1 cellular context compared by ENCODE assay signal in the genomic region with DNA sequence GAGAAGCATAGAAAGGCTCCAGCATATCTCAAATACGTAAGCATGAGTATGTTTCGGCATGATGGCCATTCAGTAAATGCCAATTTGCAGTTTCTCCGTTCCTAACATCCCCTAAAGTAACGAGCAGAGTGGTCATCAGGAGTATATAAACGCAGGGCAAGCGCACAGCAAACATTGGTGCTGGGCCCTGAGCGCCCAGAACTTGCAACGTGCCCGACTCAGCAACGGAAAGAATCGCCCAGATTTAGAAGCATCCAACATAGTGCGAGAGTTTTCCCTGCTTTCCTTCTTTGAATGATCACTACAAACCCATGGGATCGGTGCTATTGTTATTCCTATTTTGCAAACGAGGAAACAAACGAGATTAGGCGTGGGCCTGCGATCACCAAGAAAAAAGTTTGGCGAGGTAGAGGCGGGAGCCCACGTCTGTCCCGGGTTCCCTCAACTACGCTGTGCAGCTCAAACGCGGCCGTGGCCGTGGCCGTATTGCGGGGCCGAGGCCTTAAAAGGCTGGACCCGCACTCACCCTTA.
TF ChIP-seq lines count a peak whose summit lies in the region.

No MANE protein-coding gene starts in this region.

TF ChIP-seq in HepG2, 621 proteins besides CTCF, POLR2A, EP300 and RAD21:
- TF ChIP-seq, protein P1, sequence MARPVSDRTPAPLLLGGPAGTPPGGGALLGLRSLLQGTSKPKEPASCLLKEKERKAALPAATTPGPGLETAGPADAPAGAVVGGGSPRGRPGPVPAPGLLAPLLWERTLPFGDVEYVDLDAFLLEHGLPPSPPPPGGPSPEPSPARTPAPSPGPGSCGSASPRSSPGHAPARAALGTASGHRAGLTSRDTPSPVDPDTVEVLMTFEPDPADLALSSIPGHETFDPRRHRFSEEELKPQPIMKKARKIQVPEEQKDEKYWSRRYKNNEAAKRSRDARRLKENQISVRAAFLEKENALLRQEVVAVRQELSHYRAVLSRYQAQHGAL (CRISPR knock-in tag; IDR thresholded peaks at IDR 0.05; ENCODE audit: not compliant biosample characterization), result peak; percentile 18
- peak; percentile 84; the same call in 1 of the 2 replicates for TF ChIP-seq NFIB (CRISPR knock-in tag; IDR thresholded peaks at IDR 0.05; ENCODE audit: borderline replicate concordance)
- TF ChIP-seq ZHX2 (IDR thresholded peaks at IDR 0.05; ENCODE audit: low read depth), result no peak
- TF ChIP-seq ZHX2 (CRISPR knock-in tag; IDR thresholded peaks at IDR 0.05; ENCODE audit: borderline replicate concordance), result peak; percentile 26; the same call in 1 of the 2 replicates
- no peak for TF ChIP-seq ZNF367 (CRISPR knock-in tag; IDR thresholded peaks at IDR 0.05; ENCODE audit: borderline replicate concordance)
- TF ChIP-seq ZNF790 (CRISPR knock-in tag; IDR thresholded peaks at IDR 0.05; ENCODE audit: borderline replicate concordance), result 0 out of 2 replicates have a peak, but pooled peaks have one; percentile 47
- TF ChIP-seq ZNF550 (CRISPR knock-in tag; IDR thresholded peaks at IDR 0.05; ENCODE audit: borderline replicate concordance), result peak; percentile 13; the same call in 1 of the 2 replicates
- TF ChIP-seq XBP1 (CRISPR knock-in tag; IDR thresholded peaks at IDR 0.05), result 0 out of 2 replicates have a peak, but pooled peaks have one; percentile 7
- TF ChIP-seq ZNF446 (CRISPR knock-in tag; IDR thresholded peaks at IDR 0.05), result 0 out of 2 replicates have a peak, but pooled peaks have one; percentile 16
- peak in 1 of 2 experiments; percentile 5; a peak in 1 of 4 replicates for TF ChIP-seq ATF4 (CRISPR knock-in tag; IDR thresholded peaks at IDR 0.05)
- TF ChIP-seq ZFP90 (CRISPR knock-in tag; IDR thresholded peaks at IDR 0.05; ENCODE audit: borderline replicate concordance), result 0 out of 2 replicates have a peak, but pooled peaks have one; percentile 23
- peak; percentile 28; the same call in 1 of the 2 replicates for TF ChIP-seq RORA (CRISPR knock-in tag; IDR thresholded peaks at IDR 0.05)
- 0 out of 2 replicates have a peak, but pooled peaks have one; percentile 17 for TF ChIP-seq ZBTB8A (CRISPR knock-in tag; IDR thresholded peaks at IDR 0.05; ENCODE audit: borderline replicate concordance, low read depth)
- 0 out of 2 replicates have a peak, but pooled peaks have one; percentile 0 for TF ChIP-seq ZNF83 (CRISPR knock-in tag; IDR thresholded peaks at IDR 0.05; ENCODE audit: borderline replicate concordance)
- TF ChIP-seq ZSCAN20 (CRISPR knock-in tag; IDR thresholded peaks at IDR 0.05; ENCODE audit: borderline replicate concordance), result 0 out of 2 replicates have a peak, but pooled peaks have one; percentile 19
- peak; percentile 39; the same call in 1 of the 2 replicates for TF ChIP-seq MYPOP (CRISPR knock-in tag; IDR thresholded peaks at IDR 0.05)
- 0 out of 2 replicates have a peak, but pooled peaks have one; percentile 23 for TF ChIP-seq ZNF713 (CRISPR knock-in tag; IDR thresholded peaks at IDR 0.05)
- TF ChIP-seq, protein P2, sequence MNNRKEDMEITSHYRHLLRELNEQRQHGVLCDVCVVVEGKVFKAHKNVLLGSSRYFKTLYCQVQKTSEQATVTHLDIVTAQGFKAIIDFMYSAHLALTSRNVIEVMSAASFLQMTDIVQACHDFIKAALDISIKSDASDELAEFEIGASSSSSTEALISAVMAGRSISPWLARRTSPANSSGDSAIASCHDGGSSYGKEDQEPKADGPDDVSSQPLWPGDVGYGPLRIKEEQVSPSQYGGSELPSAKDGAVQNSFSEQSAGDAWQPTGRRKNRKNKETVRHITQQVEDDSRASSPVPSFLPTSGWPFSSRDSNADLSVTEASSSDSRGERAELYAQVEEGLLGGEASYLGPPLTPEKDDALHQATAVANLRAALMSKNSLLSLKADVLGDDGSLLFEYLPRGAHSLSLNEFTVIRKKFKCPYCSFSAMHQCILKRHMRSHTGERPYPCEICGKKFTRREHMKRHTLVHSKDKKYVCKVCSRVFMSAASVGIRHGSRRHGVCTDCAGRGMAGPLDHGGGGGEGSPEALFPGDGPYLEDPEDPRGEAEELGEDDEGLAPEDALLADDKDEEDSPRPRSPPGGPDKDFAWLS (CRISPR knock-in tag; IDR thresholded peaks at IDR 0.05; ENCODE audit: borderline replicate concordance), result 0 out of 2 replicates have a peak, but pooled peaks have one; percentile 6
- TF ChIP-seq ZNF619 (CRISPR knock-in tag; IDR thresholded peaks at IDR 0.05), result 0 out of 2 replicates have a peak, but pooled peaks have one; percentile 17
- TF ChIP-seq PBX3 (CRISPR knock-in tag; IDR thresholded peaks at IDR 0.05; ENCODE audit: borderline replicate concordance), result no peak
- no peak for TF ChIP-seq RFXAP (CRISPR knock-in tag; IDR thresholded peaks at IDR 0.05; ENCODE audit: borderline replicate concordance)
- peak; percentile 45; the same call in 1 of the 2 replicates for TF ChIP-seq PRMT3 (CRISPR knock-in tag; IDR thresholded peaks at IDR 0.05; ENCODE audit: borderline replicate concordance, low read depth)
- TF ChIP-seq ZNF235 (CRISPR knock-in tag; IDR thresholded peaks at IDR 0.05; ENCODE audit: borderline replicate concordance), result no peak
- TF ChIP-seq HES4 (CRISPR knock-in tag; IDR thresholded peaks at IDR 0.05; ENCODE audit: borderline replicate concordance), result 0 out of 2 replicates have a peak, but pooled peaks have one; percentile 3
- TF ChIP-seq IRF9 (CRISPR knock-in tag; IDR thresholded peaks at IDR 0.05; ENCODE audit: borderline replicate concordance), result no peak
- TF ChIP-seq, protein P3, sequence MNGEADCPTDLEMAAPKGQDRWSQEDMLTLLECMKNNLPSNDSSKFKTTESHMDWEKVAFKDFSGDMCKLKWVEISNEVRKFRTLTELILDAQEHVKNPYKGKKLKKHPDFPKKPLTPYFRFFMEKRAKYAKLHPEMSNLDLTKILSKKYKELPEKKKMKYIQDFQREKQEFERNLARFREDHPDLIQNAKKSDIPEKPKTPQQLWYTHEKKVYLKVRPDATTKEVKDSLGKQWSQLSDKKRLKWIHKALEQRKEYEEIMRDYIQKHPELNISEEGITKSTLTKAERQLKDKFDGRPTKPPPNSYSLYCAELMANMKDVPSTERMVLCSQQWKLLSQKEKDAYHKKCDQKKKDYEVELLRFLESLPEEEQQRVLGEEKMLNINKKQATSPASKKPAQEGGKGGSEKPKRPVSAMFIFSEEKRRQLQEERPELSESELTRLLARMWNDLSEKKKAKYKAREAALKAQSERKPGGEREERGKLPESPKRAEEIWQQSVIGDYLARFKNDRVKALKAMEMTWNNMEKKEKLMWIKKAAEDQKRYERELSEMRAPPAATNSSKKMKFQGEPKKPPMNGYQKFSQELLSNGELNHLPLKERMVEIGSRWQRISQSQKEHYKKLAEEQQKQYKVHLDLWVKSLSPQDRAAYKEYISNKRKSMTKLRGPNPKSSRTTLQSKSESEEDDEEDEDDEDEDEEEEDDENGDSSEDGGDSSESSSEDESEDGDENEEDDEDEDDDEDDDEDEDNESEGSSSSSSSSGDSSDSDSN (CRISPR knock-in tag; IDR thresholded peaks at IDR 0.05), result peak; percentile 31; the same call in 1 of the 2 replicates
- TF ChIP-seq SOX13 (IDR thresholded peaks at IDR 0.05), result no peak
- TF ChIP-seq SOX13 (CRISPR knock-in tag; conservative IDR thresholded peaks at IDR 0.05 in 1 of 2, IDR thresholded peaks at IDR 0.05 in 1 of 2), result peak in 1 of 2 experiments; percentile 22; a peak in 1 of 4 replicates
- TF ChIP-seq ZNF670 (CRISPR knock-in tag; IDR thresholded peaks at IDR 0.05; ENCODE audit: borderline replicate concordance), result 0 out of 2 replicates have a peak, but pooled peaks have one; percentile 4
- TF ChIP-seq, protein P4, sequence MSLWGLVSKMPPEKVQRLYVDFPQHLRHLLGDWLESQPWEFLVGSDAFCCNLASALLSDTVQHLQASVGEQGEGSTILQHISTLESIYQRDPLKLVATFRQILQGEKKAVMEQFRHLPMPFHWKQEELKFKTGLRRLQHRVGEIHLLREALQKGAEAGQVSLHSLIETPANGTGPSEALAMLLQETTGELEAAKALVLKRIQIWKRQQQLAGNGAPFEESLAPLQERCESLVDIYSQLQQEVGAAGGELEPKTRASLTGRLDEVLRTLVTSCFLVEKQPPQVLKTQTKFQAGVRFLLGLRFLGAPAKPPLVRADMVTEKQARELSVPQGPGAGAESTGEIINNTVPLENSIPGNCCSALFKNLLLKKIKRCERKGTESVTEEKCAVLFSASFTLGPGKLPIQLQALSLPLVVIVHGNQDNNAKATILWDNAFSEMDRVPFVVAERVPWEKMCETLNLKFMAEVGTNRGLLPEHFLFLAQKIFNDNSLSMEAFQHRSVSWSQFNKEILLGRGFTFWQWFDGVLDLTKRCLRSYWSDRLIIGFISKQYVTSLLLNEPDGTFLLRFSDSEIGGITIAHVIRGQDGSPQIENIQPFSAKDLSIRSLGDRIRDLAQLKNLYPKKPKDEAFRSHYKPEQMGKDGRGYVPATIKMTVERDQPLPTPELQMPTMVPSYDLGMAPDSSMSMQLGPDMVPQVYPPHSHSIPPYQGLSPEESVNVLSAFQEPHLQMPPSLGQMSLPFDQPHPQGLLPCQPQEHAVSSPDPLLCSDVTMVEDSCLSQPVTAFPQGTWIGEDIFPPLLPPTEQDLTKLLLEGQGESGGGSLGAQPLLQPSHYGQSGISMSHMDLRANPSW (CRISPR knock-in tag; IDR thresholded peaks at IDR 0.05; ENCODE audit: borderline replicate concordance), result 0 out of 2 replicates have a peak, but pooled peaks have one; percentile 11
- TF ChIP-seq ZNF556 (CRISPR knock-in tag; IDR thresholded peaks at IDR 0.05; ENCODE audit: borderline replicate concordance), result 0 out of 2 replicates have a peak, but pooled peaks have one; percentile 1
- peak; percentile 12; the same call in 1 of the 2 replicates for TF ChIP-seq ZNF510 (CRISPR knock-in tag; IDR thresholded peaks at IDR 0.05; ENCODE audit: low read depth)
- TF ChIP-seq TBL1XR1 (IDR thresholded peaks at IDR 0.05; ENCODE audit: borderline replicate concordance, low read length, partially characterized antibody), result no peak
